8 cellular contexts compared by ENCODE assay signal in genomic region chr22:20885557-20886323, GRCh38. TPM values are rescaled to one million over a fixed set of nuclear protein-coding genes. Genes with fewer than 3 reads are reported as not detected.
DNase-seq lines count a peak whose midpoint lies in the region; ATAC-seq and TF ChIP-seq lines count a peak whose summit lies in the region.

No MANE protein-coding gene starts in this region.

- DNase-seq in ACHN (peak; percentile 79), NCI-H226 (peak; percentile 74), ecto neural progenitor cell (ENCODE audit: low spot score) (peak; percentile 88), lower leg skin (ENCODE audit: low spot score in 2 of 2) (peak; percentile 56 to 91)
- DNase-seq in activated CD4-positive, alpha-beta T cell treated with anti-CD3 and anti-CD28 coated beads for 1 hour = peak; percentile 11
- peak; percentile 33 for DNase-seq in stimulated activated CD4-positive, alpha-beta T cell treated with anti-CD3 and anti-CD28 coated beads, Interleukin-4, amount 100 ng/mL, for 1 hour

- peak in 1 of 3 donors; percentile 37 for TF ChIP-seq CTCF in lower leg skin (IDR thresholded peaks at IDR 0.05)

- intact Hi-C loops in lower leg skin (cut with DNase I; ENCODE audit: low total_unique reads) = no loop called here

- peak; percentile 46 for ATAC-seq in GM18498 (IDR thresholded peaks at IDR 0.05; ENCODE audit: unreplicated experiment)
- ATAC-seq in GM18858 (IDR thresholded peaks at IDR 0.05; ENCODE audit: unreplicated experiment) = no peak

- in situ Hi-C loops in ACHN (cut with HindIII; ENCODE audit: low pct_ligation_motif_present, low pct_unique_long_range_greater_than_20kb, low sequenced_read_pairs) = no loop called here

- no peak for TF ChIP-seq POLR2A in lower leg skin (IDR thresholded peaks at IDR 0.05)

- WGBS in lower leg skin, 2 donors = 42 to 45% methylated on average over 10 of the region's 10 CpGs

- H3K4me3 ChIP-seq in lower leg skin (ENCODE audit: low read depth, poor library complexity, severe bottlenecking) = no peak overlapping the region

RNA-seq across cellular contexts. Expression of gene SNAP29, which starts 26.9 kb away (rescaled TPM):
- 10 to 100 TPM; 25.0 to 34.4 (median 32.9) TPM for total RNA-seq in lower leg skin

RNA-seq across cellular contexts. Expression of gene PI4KA, which starts 27.1 kb away (rescaled TPM):
- 10 to 100 TPM; 42.5 to 81.3 (median 66.1) TPM for total RNA-seq in lower leg skin

RNA-seq across cellular contexts. Expression of gene CRKL, which starts 31.5 kb away (rescaled TPM):
- 10 to 100 TPM; 54.3 to 94.1 (median 64.9) TPM for total RNA-seq in lower leg skin

Comparison
In these comparisons a context has a peak if more than half of its experiments do, and no peak if none do; other contexts are left out.
1. DNase-seq: peak in every context shown above with its lines; median percentile 88 in ecto neural progenitor cell; 79 in ACHN; 74 in NCI-H226; 74 in lower leg skin; 33 in stimulated activated CD4-positive, alpha-beta T cell treated with anti-CD3 and anti-CD28 coated beads, Interleukin-4, amount 100 ng/mL, for 1 hour; 11 in activated CD4-positive, alpha-beta T cell treated with anti-CD3 and anti-CD28 coated beads for 1 hour.